ENCODE assay signal across 1 cellular context in the genomic region with DNA sequence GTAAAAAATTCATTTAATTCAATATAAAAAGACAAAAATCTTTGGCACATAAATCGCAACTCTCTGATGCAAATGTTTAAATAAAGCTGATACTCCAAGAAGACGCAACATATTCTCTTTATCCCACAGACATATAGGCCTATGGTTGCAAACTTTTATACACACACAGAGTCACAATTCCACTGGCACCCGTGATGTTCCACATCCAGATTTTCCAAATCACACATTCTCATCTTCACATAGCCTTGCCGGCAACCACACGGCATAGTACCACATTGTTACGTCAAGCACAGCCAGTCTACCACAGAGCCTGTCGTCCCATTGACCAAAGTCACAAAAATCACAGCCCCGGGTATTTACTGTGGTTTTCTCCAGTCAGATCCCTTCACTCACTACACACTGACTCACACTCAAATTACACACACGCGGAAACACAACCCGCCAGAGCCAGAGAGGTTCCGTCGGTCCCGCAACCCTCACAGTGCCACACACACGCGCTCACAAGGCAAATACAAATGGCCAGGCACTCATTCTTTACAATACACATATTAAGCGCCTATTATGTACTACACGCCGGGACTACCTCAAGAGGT.
TF ChIP-seq lines count a peak whose summit lies in the region.

No MANE protein-coding gene starts in this region.

TF ChIP-seq in HepG2, 621 proteins besides CTCF, POLR2A, EP300 and RAD21 (continues in another document):
- TF ChIP-seq NFE2L2 (IDR thresholded peaks at IDR 0.05; ENCODE audit: low read length) (no peak), ZZZ3 (CRISPR knock-in tag; IDR thresholded peaks at IDR 0.05; ENCODE audit: borderline replicate concordance) (no peak), SPEN (CRISPR knock-in tag; IDR thresholded peaks at IDR 0.05; ENCODE audit: low read depth) (no peak), ATF2 (CRISPR knock-in tag; IDR thresholded peaks at IDR 0.05) (no peak), BHLHE40 (IDR thresholded peaks at IDR 0.05; ENCODE audit: low read length) (no peak), ZNF781 (CRISPR knock-in tag; IDR thresholded peaks at IDR 0.05; ENCODE audit: borderline replicate concordance, not compliant biosample characterization) (peak; percentile 93), TMF1 (CRISPR knock-in tag; IDR thresholded peaks at IDR 0.05; ENCODE audit: low read depth) (no peak), NFKBIZ (CRISPR knock-in tag; IDR thresholded peaks at IDR 0.05) (no peak), ZNF205 (CRISPR knock-in tag; IDR thresholded peaks at IDR 0.05) (no peak), RXRB (CRISPR knock-in tag; IDR thresholded peaks at IDR 0.05; ENCODE audit: borderline replicate concordance) (no peak), CCAR2 (optimal IDR thresholded peaks at IDR 0.05; ENCODE audit: low read depth, low read length) (no peak), ESRRA (CRISPR knock-in tag; IDR thresholded peaks at IDR 0.05; ENCODE audit: low read depth) (no peak), ZNF263 (CRISPR knock-in tag; IDR thresholded peaks at IDR 0.05) (no peak), RBAK (CRISPR knock-in tag; IDR thresholded peaks at IDR 0.05) (no peak), SP2 (CRISPR knock-in tag; IDR thresholded peaks at IDR 0.05) (no peak), GPBP1L1 (CRISPR knock-in tag; IDR thresholded peaks at IDR 0.05) (no peak), MED8 (CRISPR knock-in tag; IDR thresholded peaks at IDR 0.05; ENCODE audit: insufficient replicate concordance) (no peak), ZNF549 (CRISPR knock-in tag; IDR thresholded peaks at IDR 0.05) (no peak), MZF1 (CRISPR knock-in tag; IDR thresholded peaks at IDR 0.05; ENCODE audit: borderline replicate concordance) (0 out of 2 replicates have a peak, but pooled peaks have one; percentile 66), ZNF138 (CRISPR knock-in tag; IDR thresholded peaks at IDR 0.05; ENCODE audit: low read depth) (no peak), ZSCAN29 (CRISPR knock-in tag; conservative IDR thresholded peaks at IDR 0.05) (peak; percentile 44; the same call in 1 of the 2 replicates), PRDM15 (CRISPR knock-in tag; IDR thresholded peaks at IDR 0.05) (peak; percentile 95), ZNF44 (CRISPR knock-in tag; IDR thresholded peaks at IDR 0.05) (0 out of 2 replicates have a peak, but pooled peaks have one; percentile 24), ZBTB7B (CRISPR knock-in tag; IDR thresholded peaks at IDR 0.05) (no peak), KAT2B (IDR thresholded peaks at IDR 0.05; ENCODE audit: borderline replicate concordance, low read depth, low read length) (no peak), FOXA1 (IDR thresholded peaks at IDR 0.05) (no peak), FOXA1 (CRISPR knock-in tag; IDR thresholded peaks at IDR 0.05) (no peak), MIER3 (CRISPR knock-in tag; IDR thresholded peaks at IDR 0.05; ENCODE audit: borderline replicate concordance) (no peak), EED (CRISPR knock-in tag; IDR thresholded peaks at IDR 0.05) (0 out of 2 replicates have a peak, but pooled peaks have one; percentile 50), IKZF5 (CRISPR knock-in tag; IDR thresholded peaks at IDR 0.05) (no peak), ZBTB21 (CRISPR knock-in tag; IDR thresholded peaks at IDR 0.05) (peak; percentile 45; the same call in 1 of the 2 replicates), ZNF207 (IDR thresholded peaks at IDR 0.05; ENCODE audit: borderline replicate concordance) (no peak), GTF2F1 (IDR thresholded peaks at IDR 0.05; ENCODE audit: low read length) (no peak), ZNF430 (CRISPR knock-in tag; IDR thresholded peaks at IDR 0.05) (no peak), ZNF747 (CRISPR knock-in tag; IDR thresholded peaks at IDR 0.05; ENCODE audit: borderline replicate concordance) (no peak)
- TF ChIP-seq, protein P1, sequence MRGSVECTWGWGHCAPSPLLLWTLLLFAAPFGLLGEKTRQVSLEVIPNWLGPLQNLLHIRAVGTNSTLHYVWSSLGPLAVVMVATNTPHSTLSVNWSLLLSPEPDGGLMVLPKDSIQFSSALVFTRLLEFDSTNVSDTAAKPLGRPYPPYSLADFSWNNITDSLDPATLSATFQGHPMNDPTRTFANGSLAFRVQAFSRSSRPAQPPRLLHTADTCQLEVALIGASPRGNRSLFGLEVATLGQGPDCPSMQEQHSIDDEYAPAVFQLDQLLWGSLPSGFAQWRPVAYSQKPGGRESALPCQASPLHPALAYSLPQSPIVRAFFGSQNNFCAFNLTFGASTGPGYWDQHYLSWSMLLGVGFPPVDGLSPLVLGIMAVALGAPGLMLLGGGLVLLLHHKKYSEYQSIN (CRISPR knock-in tag; IDR thresholded peaks at IDR 0.05; ENCODE audit: borderline replicate concordance), result no peak
- TF ChIP-seq, protein P2, sequence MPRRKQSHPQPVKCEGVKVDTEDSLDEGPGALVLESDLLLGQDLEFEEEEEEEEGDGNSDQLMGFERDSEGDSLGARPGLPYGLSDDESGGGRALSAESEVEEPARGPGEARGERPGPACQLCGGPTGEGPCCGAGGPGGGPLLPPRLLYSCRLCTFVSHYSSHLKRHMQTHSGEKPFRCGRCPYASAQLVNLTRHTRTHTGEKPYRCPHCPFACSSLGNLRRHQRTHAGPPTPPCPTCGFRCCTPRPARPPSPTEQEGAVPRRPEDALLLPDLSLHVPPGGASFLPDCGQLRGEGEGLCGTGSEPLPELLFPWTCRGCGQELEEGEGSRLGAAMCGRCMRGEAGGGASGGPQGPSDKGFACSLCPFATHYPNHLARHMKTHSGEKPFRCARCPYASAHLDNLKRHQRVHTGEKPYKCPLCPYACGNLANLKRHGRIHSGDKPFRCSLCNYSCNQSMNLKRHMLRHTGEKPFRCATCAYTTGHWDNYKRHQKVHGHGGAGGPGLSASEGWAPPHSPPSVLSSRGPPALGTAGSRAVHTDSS (CRISPR knock-in tag; conservative IDR thresholded peaks at IDR 0.05), result no peak
- TF ChIP-seq, protein P3, sequence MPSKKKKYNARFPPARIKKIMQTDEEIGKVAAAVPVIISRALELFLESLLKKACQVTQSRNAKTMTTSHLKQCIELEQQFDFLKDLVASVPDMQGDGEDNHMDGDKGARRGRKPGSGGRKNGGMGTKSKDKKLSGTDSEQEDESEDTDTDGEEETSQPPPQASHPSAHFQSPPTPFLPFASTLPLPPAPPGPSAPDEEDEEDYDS (CRISPR knock-in tag; IDR thresholded peaks at IDR 0.05), result no peak
- TF ChIP-seq, protein P4, sequence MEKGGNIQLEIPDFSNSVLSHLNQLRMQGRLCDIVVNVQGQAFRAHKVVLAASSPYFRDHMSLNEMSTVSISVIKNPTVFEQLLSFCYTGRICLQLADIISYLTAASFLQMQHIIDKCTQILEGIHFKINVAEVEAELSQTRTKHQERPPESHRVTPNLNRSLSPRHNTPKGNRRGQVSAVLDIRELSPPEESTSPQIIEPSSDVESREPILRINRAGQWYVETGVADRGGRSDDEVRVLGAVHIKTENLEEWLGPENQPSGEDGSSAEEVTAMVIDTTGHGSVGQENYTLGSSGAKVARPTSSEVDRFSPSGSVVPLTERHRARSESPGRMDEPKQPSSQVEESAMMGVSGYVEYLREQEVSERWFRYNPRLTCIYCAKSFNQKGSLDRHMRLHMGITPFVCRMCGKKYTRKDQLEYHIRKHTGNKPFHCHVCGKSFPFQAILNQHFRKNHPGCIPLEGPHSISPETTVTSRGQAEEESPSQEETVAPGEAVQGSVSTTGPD (CRISPR knock-in tag; IDR thresholded peaks at IDR 0.05), result no peak
- TF ChIP-seq, protein P5, sequence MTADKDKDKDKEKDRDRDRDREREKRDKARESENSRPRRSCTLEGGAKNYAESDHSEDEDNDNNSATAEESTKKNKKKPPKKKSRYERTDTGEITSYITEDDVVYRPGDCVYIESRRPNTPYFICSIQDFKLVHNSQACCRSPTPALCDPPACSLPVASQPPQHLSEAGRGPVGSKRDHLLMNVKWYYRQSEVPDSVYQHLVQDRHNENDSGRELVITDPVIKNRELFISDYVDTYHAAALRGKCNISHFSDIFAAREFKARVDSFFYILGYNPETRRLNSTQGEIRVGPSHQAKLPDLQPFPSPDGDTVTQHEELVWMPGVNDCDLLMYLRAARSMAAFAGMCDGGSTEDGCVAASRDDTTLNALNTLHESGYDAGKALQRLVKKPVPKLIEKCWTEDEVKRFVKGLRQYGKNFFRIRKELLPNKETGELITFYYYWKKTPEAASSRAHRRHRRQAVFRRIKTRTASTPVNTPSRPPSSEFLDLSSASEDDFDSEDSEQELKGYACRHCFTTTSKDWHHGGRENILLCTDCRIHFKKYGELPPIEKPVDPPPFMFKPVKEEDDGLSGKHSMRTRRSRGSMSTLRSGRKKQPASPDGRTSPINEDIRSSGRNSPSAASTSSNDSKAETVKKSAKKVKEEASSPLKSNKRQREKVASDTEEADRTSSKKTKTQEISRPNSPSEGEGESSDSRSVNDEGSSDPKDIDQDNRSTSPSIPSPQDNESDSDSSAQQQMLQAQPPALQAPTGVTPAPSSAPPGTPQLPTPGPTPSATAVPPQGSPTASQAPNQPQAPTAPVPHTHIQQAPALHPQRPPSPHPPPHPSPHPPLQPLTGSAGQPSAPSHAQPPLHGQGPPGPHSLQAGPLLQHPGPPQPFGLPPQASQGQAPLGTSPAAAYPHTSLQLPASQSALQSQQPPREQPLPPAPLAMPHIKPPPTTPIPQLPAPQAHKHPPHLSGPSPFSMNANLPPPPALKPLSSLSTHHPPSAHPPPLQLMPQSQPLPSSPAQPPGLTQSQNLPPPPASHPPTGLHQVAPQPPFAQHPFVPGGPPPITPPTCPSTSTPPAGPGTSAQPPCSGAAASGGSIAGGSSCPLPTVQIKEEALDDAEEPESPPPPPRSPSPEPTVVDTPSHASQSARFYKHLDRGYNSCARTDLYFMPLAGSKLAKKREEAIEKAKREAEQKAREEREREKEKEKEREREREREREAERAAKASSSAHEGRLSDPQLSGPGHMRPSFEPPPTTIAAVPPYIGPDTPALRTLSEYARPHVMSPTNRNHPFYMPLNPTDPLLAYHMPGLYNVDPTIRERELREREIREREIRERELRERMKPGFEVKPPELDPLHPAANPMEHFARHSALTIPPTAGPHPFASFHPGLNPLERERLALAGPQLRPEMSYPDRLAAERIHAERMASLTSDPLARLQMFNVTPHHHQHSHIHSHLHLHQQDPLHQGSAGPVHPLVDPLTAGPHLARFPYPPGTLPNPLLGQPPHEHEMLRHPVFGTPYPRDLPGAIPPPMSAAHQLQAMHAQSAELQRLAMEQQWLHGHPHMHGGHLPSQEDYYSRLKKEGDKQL (CRISPR knock-in tag; IDR thresholded peaks at IDR 0.05; ENCODE audit: low read depth), result no peak
- TF ChIP-seq, protein P6, sequence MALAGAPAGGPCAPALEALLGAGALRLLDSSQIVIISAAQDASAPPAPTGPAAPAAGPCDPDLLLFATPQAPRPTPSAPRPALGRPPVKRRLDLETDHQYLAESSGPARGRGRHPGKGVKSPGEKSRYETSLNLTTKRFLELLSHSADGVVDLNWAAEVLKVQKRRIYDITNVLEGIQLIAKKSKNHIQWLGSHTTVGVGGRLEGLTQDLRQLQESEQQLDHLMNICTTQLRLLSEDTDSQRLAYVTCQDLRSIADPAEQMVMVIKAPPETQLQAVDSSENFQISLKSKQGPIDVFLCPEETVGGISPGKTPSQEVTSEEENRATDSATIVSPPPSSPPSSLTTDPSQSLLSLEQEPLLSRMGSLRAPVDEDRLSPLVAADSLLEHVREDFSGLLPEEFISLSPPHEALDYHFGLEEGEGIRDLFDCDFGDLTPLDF (CRISPR knock-in tag; IDR thresholded peaks at IDR 0.05), result no peak
